In genomic region chr2:54598347-54599325, GRCh38 we compare ENCODE assay signal across 15 cellular contexts.
DNase-seq lines count a peak whose midpoint lies in the region; ATAC-seq and TF ChIP-seq lines count a peak whose summit lies in the region.
"Had no signal": no experiment of that assay in that cellular context is flagged by ENCODE, and none has a peak within 500 bp of the region (broad histone marks: within the 10 kb centered on the region; RNA-seq: fewer than 3 reads in every experiment).

No MANE protein-coding gene starts in this region.

- H3K27me3 ChIP-seq in gastroesophageal sphincter, result no peaks in the 10 kb centered on the region
- no peaks in the 10 kb centered on the region for H3K27me3 ChIP-seq in spleen (replicated peaks in 1 of 7)

- peaks cover 0 to 13% of the 10 kb centered on the region in 2 donors for H3K36me3 ChIP-seq in gastroesophageal sphincter
- H3K36me3 ChIP-seq in spleen, result peaks cover 0 to 23% (median 10%) of the 10 kb centered on the region in 6 donors

- no peak overlapping the region for H3K4me3 Mint-ChIP-seq in activated CD8-positive, alpha-beta T cell treated with anti-CD3 and anti-CD28 coated beads for 36 hours
- no peak overlapping the region for H3K4me3 Mint-ChIP-seq in mesothelial cell of epicardium
- H3K4me3 Mint-ChIP-seq: HFFc6, memory B cell had no signal

- H3K27me3 Mint-ChIP-seq in activated CD8-positive, alpha-beta T cell treated with anti-CD3 and anti-CD28 coated beads for 36 hours, result no peaks in the 10 kb centered on the region
- H3K27me3 Mint-ChIP-seq in mesothelial cell of epicardium (ENCODE audit: low read depth), result no peaks in the 10 kb centered on the region
- H3K27me3 Mint-ChIP-seq: memory B cell had no signal

- peaks cover 93% of the 10 kb centered on the region for H3K4me1 Mint-ChIP-seq in activated CD8-positive, alpha-beta T cell treated with anti-CD3 and anti-CD28 coated beads for 36 hours (ENCODE audit: low read depth)
- H3K4me1 Mint-ChIP-seq in mesothelial cell of epicardium, result peaks cover 43% of the 10 kb centered on the region

- no peak for ATAC-seq in activated CD8-positive, alpha-beta T cell treated with anti-CD3 and anti-CD28 coated beads for 36 hours
- no peak for ATAC-seq in gastroesophageal sphincter
- no peak for ATAC-seq in GM18517 (IDR thresholded peaks at IDR 0.05; ENCODE audit: unreplicated experiment)

- H3K9me3 ChIP-seq in gastroesophageal sphincter (no peaks in the 10 kb centered on the region), spleen (no peaks in the 10 kb centered on the region)

- H3K36me3 Mint-ChIP-seq in activated CD8-positive, alpha-beta T cell treated with anti-CD3 and anti-CD28 coated beads for 36 hours (ENCODE audit: low read depth), result peaks cover 41% of the 10 kb centered on the region
- H3K36me3 Mint-ChIP-seq in mesothelial cell of epicardium, result peaks cover 30% of the 10 kb centered on the region

- peak; percentile 30 for DNase-seq in NCI-H82 (lab: John Stamatoyannopoulos, UW)
- DNase-seq in NCI-H82 treated with DMSO at 0.1 percent for 48 hours (lab: John Stamatoyannopoulos, UW; ENCODE audit: unreplicated experiment), result no peak
- no peak for DNase-seq in activated CD8-positive, alpha-beta T cell treated with anti-CD3 and anti-CD28 coated beads for 36 hours
- no peak for DNase-seq in spleen
- DNase-seq in mesothelial cell of epicardium (ENCODE audit: low spot score in 2 of 2, unreplicated experiment in 2 of 2), result no peak
- DNase-seq in DMS53 (lab: John Stamatoyannopoulos, UW), result no peak
- DNase-seq: DMS 273 treated with DMSO at 0.1 percent for 48 hours, HFFc6, KG1, NCI-H2029 treated with DMSO at 0.1 percent for 48 hours, retina had no signal

- CTCF ChIA-PET in activated CD8-positive, alpha-beta T cell treated with anti-CD3 and anti-CD28 coated beads for 36 hours (lab: Charles Lee), result interaction anchor here (0.7 to 2.7 kb wide), 8 partner anchors 9 to 106 kb away, joined by 3 to 15 read pairs (median 9); no protein-coding TSS in a partner anchor

- no peak for TF ChIP-seq CTCF in activated CD8-positive, alpha-beta T cell treated with anti-CD3 and anti-CD28 coated beads for 36 hours (IDR thresholded peaks at IDR 0.05)
- TF ChIP-seq CTCF in gastroesophageal sphincter (IDR thresholded peaks at IDR 0.05), result no peak
- no peak for TF ChIP-seq CTCF in spleen (IDR thresholded peaks at IDR 0.05 in 8 of 11, conservative IDR thresholded peaks at IDR 0.05 in 3 of 11)
- no peak for TF ChIP-seq CTCF in mesothelial cell of epicardium (IDR thresholded peaks at IDR 0.05; ENCODE audit: unreplicated experiment)

- no peaks in the 10 kb centered on the region for H3K9me3 Mint-ChIP-seq in activated CD8-positive, alpha-beta T cell treated with anti-CD3 and anti-CD28 coated beads for 36 hours
- H3K9me3 Mint-ChIP-seq in mesothelial cell of epicardium, result no peaks in the 10 kb centered on the region
- H3K9me3 Mint-ChIP-seq: HFFc6, memory B cell had no signal

- 90 to 95% methylated on average over 6 to 10 of the region's 14 CpGs for WGBS in gastroesophageal sphincter (ENCODE audit: low coverage in 1 of 2), 2 donors
- WGBS in spleen, 5 donors, result 90 to 95% (median 93%) methylated on average over 14 of the region's 14 CpGs

- POLR2A ChIA-PET in activated CD8-positive, alpha-beta T cell treated with anti-CD3 and anti-CD28 coated beads for 36 hours (lab: Charles Lee), result interaction anchor here (0.8 to 3.5 kb wide), 8 partner anchors 10 to 106 kb away, joined by 3 to 26 read pairs (median 4); no protein-coding TSS in a partner anchor

- TF ChIP-seq POLR2A in gastroesophageal sphincter (IDR thresholded peaks at IDR 0.05) (no peak), spleen (IDR thresholded peaks at IDR 0.05) (no peak)

- TF ChIP-seq EP300 in gastroesophageal sphincter (IDR thresholded peaks at IDR 0.05), result no peak

- no peak overlapping the region for H3K4me3 ChIP-seq in gastroesophageal sphincter
- no peak overlapping the region for H3K4me3 ChIP-seq in spleen

- intact Hi-C loops in activated CD8-positive, alpha-beta T cell treated with anti-CD3 and anti-CD28 coated beads for 36 hours (cut with micrococcal nuclease), result no loop called here
- intact Hi-C loops in spleen (cut with DNase I; ENCODE audit: low total_unique reads), result no loop called here

- peak overlapping the region in 3 of 4 donors; percentile 54 to 69 (median 60) for H3K27ac ChIP-seq in gastroesophageal sphincter
- peak overlapping the region in 5 of 8 donors; percentile 69 to 83 (median 78) for H3K27ac ChIP-seq in spleen
- H3K27ac ChIP-seq: 22Rv1 had no signal

- peak overlapping the region; percentile 98 for H3K27ac Mint-ChIP-seq in activated CD8-positive, alpha-beta T cell treated with anti-CD3 and anti-CD28 coated beads for 36 hours
- H3K27ac Mint-ChIP-seq in mesothelial cell of epicardium, result no peak overlapping the region
- H3K27ac Mint-ChIP-seq: memory B cell had no signal

- H3K4me1 ChIP-seq in gastroesophageal sphincter (peaks cover 23 to 90% (median 58%) of the 10 kb centered on the region in 3 donors), spleen (peaks cover 52 to 100% (median 91%) of the 10 kb centered on the region in 6 donors)
